ENCODE assay signal across 8 cellular contexts in the genomic region with DNA sequence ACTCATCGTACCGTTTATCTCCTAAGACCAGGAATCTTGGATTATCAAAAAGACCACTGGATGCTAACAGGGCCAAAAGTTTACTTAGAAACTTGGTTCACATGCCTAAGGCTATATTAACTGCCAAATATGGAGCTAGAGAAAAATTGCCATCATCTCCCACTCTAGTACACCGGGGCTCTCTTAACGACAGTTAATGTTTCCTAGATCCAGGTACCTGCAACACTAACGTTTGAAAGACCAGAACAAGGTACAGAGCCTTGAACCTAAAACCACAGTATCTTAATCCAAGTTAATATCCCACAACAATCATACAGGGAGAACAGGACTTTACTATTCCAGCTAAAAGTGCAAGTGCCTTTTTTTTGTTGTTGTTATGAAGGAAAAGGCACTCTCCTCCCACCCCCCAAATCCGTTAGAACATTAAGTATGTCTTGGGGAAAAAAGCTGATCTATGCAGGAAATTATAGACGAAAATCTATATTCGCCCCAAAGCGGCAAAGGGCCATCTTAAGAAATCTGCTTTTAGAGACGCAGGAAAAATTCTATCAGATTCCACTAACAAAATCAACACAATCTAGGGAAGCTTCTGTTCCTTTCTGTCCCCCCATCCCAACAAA. TPM values are rescaled to one million over a fixed set of nuclear protein-coding genes. Genes with fewer than 3 reads are reported as not detected.
A peak's percentile ranks its signal among the peaks of the same experiment; 100 is the strongest.
DNase-seq lines count a peak whose midpoint lies in the region; ATAC-seq, FAIRE-seq and TF ChIP-seq lines count a peak whose summit lies in the region.

No MANE protein-coding gene starts in this region.

- peak overlapping the region; percentile 95 for H3K4me3 ChIP-seq in DOHH2 (ENCODE audit: low read length)
- H3K4me3 ChIP-seq in OCI-LY3 (ENCODE audit: low read length) = peak overlapping the region; percentile 87
- H3K4me3 ChIP-seq in endothelial cell of umbilical vein (replicated peaks in 1 of 3; ENCODE audit: insufficient read depth in 1 of 3, low read depth in 1 of 3, low read length in 3 of 3) = peak overlapping the region; percentile 74 to 94 (median 84)
- peak overlapping the region; percentile 90 for H3K4me3 ChIP-seq in ovary

- peak overlapping the region; percentile 95 for H3K9ac ChIP-seq in OCI-LY3 (ENCODE audit: low read length)
- peak overlapping the region; percentile 83 for H3K9ac ChIP-seq in endothelial cell of umbilical vein (replicated peaks; ENCODE audit: extremely low read depth, insufficient read depth, low read length)

- H3K4me2 ChIP-seq in DOHH2 (ENCODE audit: low read length) = peak overlapping the region; percentile 73
- H3K4me2 ChIP-seq in OCI-LY3 (ENCODE audit: low read length) = peak overlapping the region; percentile 82
- H3K4me2 ChIP-seq in endothelial cell of umbilical vein (ENCODE audit: insufficient read depth, low read length) = peak overlapping the region; percentile 98

- DNase-seq in endothelial cell of umbilical vein (ENCODE audit: low read depth, low spot score) (peak; percentile 19), ovary (no peak), NK-92 (lab: John Stamatoyannopoulos, UW; ENCODE audit: unreplicated experiment) (no peak), NCI-H2196 treated with DMSO at 0.1 percent for 48 hours (lab: John Stamatoyannopoulos, UW; ENCODE audit: unreplicated experiment) (no peak)

- CTCF ChIA-PET in endothelial cell of umbilical vein (lab: Charles Lee) = interaction anchor here (0.9 to 7.1 kb wide), 2 partner anchors 52 to 158 kb away, joined by 3 to 65 read pairs; partner anchors contain the start of genes RCHY1, THAP6 and USO1

- no peak for TF ChIP-seq EP300 in ovary (IDR thresholded peaks at IDR 0.05)

- POLR2A ChIA-PET in endothelial cell of umbilical vein (lab: Charles Lee) = interaction anchor here (1.8 to 2.0 kb wide), 2 partner anchors 53 to 74 kb away, joined by 9 to 10 read pairs; partner anchors contain the start of gene USO1

- no peak for TF ChIP-seq POLR2A in endothelial cell of umbilical vein (IDR thresholded peaks at IDR 0.05; ENCODE audit: low read depth, low read length)
- TF ChIP-seq POLR2A in ovary (IDR thresholded peaks at IDR 0.05) = no peak

- H3K4me1 ChIP-seq in DOHH2 (ENCODE audit: control insufficient read depth, low read length) = peaks cover 47% of the 10 kb centered on the region
- H3K4me1 ChIP-seq in OCI-LY3 (ENCODE audit: low read length) = peaks cover 27% of the 10 kb centered on the region
- H3K4me1 ChIP-seq in endothelial cell of umbilical vein (ENCODE audit: control insufficient read depth, extremely low read depth, insufficient read depth, low read length) = peaks cover 25% of the 10 kb centered on the region
- peaks cover 11% of the 10 kb centered on the region for H3K4me1 ChIP-seq in ovary (ENCODE audit: insufficient read depth)

- H3K27me3 ChIP-seq in DOHH2 (ENCODE audit: control insufficient read depth, low read length) = no peaks in the 10 kb centered on the region
- no peaks in the 10 kb centered on the region for H3K27me3 ChIP-seq in OCI-LY3 (ENCODE audit: low read depth, low read length)
- H3K27me3 ChIP-seq in endothelial cell of umbilical vein (ENCODE audit: control insufficient read depth in 2 of 2, insufficient read depth in 2 of 2, low read length in 2 of 2) = no peaks in the 10 kb centered on the region
- no peaks in the 10 kb centered on the region for H3K27me3 ChIP-seq in ovary

- 5 to 9% (median 6%) methylated on average over 10 of the region's 10 CpGs for WGBS in ovary, 3 donors

- intact Hi-C loops in endothelial cell of umbilical vein (cut with micrococcal nuclease) = loop anchor here (2.0 to 5.0 kb wide), 2 partner anchors 31 to 175 kb away; no protein-coding TSS in a partner anchor
- intact Hi-C loops in ovary (cut with DNase I) = loop anchor here in 2 of 4 donors (2.0 to 10.0 kb wide), 2 partner anchors 53 kb away; partner anchors contain the start of gene USO1 (in 2 of the 2)

- no peaks in the 10 kb centered on the region for H3K9me2 ChIP-seq in DOHH2 (replicated peaks; ENCODE audit: control insufficient read depth, low read length)

- dilution Hi-C loops in endothelial cell of umbilical vein (cut with MboI; ENCODE audit: extremely low pct_ligation_motif_present, low sequenced_read_pairs) = no loop called here

- TF ChIP-seq CTCF in DOHH2 (IDR thresholded peaks at IDR 0.05; ENCODE audit: low read depth, low read length, poor library complexity, severe bottlenecking) (no peak), OCI-LY3 (IDR thresholded peaks at IDR 0.05; ENCODE audit: low read depth, low read length) (no peak), endothelial cell of umbilical vein (IDR thresholded peaks at IDR 0.05; ENCODE audit: extremely low read depth in 1 of 2, insufficient read depth in 1 of 2, low read depth in 1 of 2, low read length in 2 of 2) (no peak), ovary (IDR thresholded peaks at IDR 0.05) (no peak)

- H2AFZ ChIP-seq in OCI-LY3 (ENCODE audit: low read depth, low read length) = no peak overlapping the region
- H2AFZ ChIP-seq in endothelial cell of umbilical vein (ENCODE audit: low read depth, low read length) = peak overlapping the region; percentile 37

- peak overlapping the region; percentile 77 for H3K27ac ChIP-seq in DOHH2 (ENCODE audit: low read depth, low read length)
- H3K27ac ChIP-seq in OCI-LY3 (ENCODE audit: low read length) = peak overlapping the region; percentile 85
- H3K27ac ChIP-seq in endothelial cell of umbilical vein (ENCODE audit: insufficient read depth, low read depth, low read length) = peak overlapping the region; percentile 83
- peak overlapping the region; percentile 77 to 84 for H3K27ac ChIP-seq in ovary

- H4K20me1 ChIP-seq in DOHH2 (ENCODE audit: control insufficient read depth, insufficient read depth, low read depth, low read length) (peaks cover 38% of the 10 kb centered on the region), OCI-LY3 (ENCODE audit: insufficient read depth, low read length) (peaks cover 54% of the 10 kb centered on the region), endothelial cell of umbilical vein (replicated peaks; ENCODE audit: control insufficient read depth, extremely low read depth, insufficient read depth, low read length) (peaks cover 8% of the 10 kb centered on the region)

- H3K36me3 ChIP-seq in DOHH2 (ENCODE audit: control insufficient read depth, low read length) (peaks cover 43% of the 10 kb centered on the region), OCI-LY3 (replicated peaks; ENCODE audit: low read depth, low read length) (no peaks in the 10 kb centered on the region), endothelial cell of umbilical vein (ENCODE audit: control insufficient read depth in 2 of 2, extremely low read depth in 1 of 2, insufficient read depth in 2 of 2, low read length in 2 of 2) (no peaks in the 10 kb centered on the region), ovary (no peaks in the 10 kb centered on the region)

- TSS peak; percentile 23 for BruUV-seq in endothelial cell of umbilical vein (replicated peaks; lab: Mats Ljungman, UMichigan)

- H3K79me2 ChIP-seq in DOHH2 (ENCODE audit: control insufficient read depth, low read length) = peaks cover 62% of the 10 kb centered on the region
- H3K79me2 ChIP-seq in OCI-LY3 (ENCODE audit: low read length) = peaks cover 68% of the 10 kb centered on the region
- H3K79me2 ChIP-seq in endothelial cell of umbilical vein (ENCODE audit: control insufficient read depth, insufficient read depth, low read length) = peaks cover 62% of the 10 kb centered on the region

- no peak for ATAC-seq in HG02884 (IDR thresholded peaks at IDR 0.05; ENCODE audit: unreplicated experiment)
- no peak for ATAC-seq in GM21576 (IDR thresholded peaks at IDR 0.05; ENCODE audit: unreplicated experiment)

- no peak for FAIRE-seq in endothelial cell of umbilical vein (lab: Jason Lieb, UNC)

- peaks cover 1% of the 10 kb centered on the region for H3K9me1 ChIP-seq in endothelial cell of umbilical vein (replicated peaks; ENCODE audit: control insufficient read depth, extremely low read depth, insufficient read depth, low read length)

- 0 out of 2 replicates have a peak, but pooled peaks cover 3% of the 10 kb centered on the region for H3F3A ChIP-seq in DOHH2 (ENCODE audit: control insufficient read depth, insufficient read depth)

- H3K9me3 ChIP-seq in DOHH2 (ENCODE audit: control insufficient read depth, insufficient read depth, low read length) (no peaks in the 10 kb centered on the region), OCI-LY3 (ENCODE audit: insufficient read depth, low read length) (no peaks in the 10 kb centered on the region), endothelial cell of umbilical vein (replicated peaks; ENCODE audit: control insufficient read depth, insufficient read depth, low read length) (no peaks in the 10 kb centered on the region), ovary (no peaks in the 10 kb centered on the region)

RNA-seq across cellular contexts. Expression of gene G3BP2, which starts 1.3 kb away (rescaled TPM):
- total RNA-seq in endothelial cell of umbilical vein (180 and 194 TPM in 2 replicates), ovary (10 to 100 TPM; 56.0 to 96.5 (median 83.1) TPM)
- polyA plus RNA-seq in endothelial cell of umbilical vein (39.3 and 61.1 TPM in 2 replicates), ovary (100 to 1,000 TPM in 1 of 2 donors, 10 to 100 TPM in 1; 31.4 to 122 TPM)
- 69.4 and 70.4 TPM in 2 replicates for polyA plus RNA-seq in endothelial cell of umbilical vein (2011; cell fraction: cytosol; rRNA removed)
- polyA plus RNA-seq in endothelial cell of umbilical vein (2011; cell fraction: nucleus; rRNA removed) = 59.9 and 70.8 TPM in 2 replicates
- 112 and 140 TPM in 2 replicates for polyA plus RNA-seq in endothelial cell of umbilical vein (2012)
- polyA minus RNA-seq in endothelial cell of umbilical vein = 89.8 and 95.8 TPM in 2 replicates
- 40.7 TPM for polyA minus RNA-seq in endothelial cell of umbilical vein (2011; cell fraction: cytosol; rRNA and poly(A)+ RNA removed)
- polyA minus RNA-seq in endothelial cell of umbilical vein (2011; cell fraction: nucleus; rRNA and poly(A)+ RNA removed) = 53.6 and 75.2 TPM in 2 replicates

RNA-seq across cellular contexts. Expression of gene CDKL2, which starts 41.6 kb away (rescaled TPM):
- 0.55 and 0.99 TPM in 2 replicates for total RNA-seq in endothelial cell of umbilical vein
- 0.23 and 0.24 TPM in 2 replicates for polyA plus RNA-seq in endothelial cell of umbilical vein
- polyA plus RNA-seq in endothelial cell of umbilical vein (2011; cell fraction: cytosol; rRNA removed) = 0.11 and 0.12 TPM in 2 replicates
- 0.34 and 0.37 TPM in 2 replicates for polyA plus RNA-seq in endothelial cell of umbilical vein (2011; cell fraction: nucleus; rRNA removed)
- polyA plus RNA-seq in endothelial cell of umbilical vein (2012) = 0.16 and 0.19 TPM in 2 replicates
- 0.81 and 2.7 TPM in 2 replicates for polyA minus RNA-seq in endothelial cell of umbilical vein
- polyA minus RNA-seq in endothelial cell of umbilical vein (2011; cell fraction: cytosol; rRNA and poly(A)+ RNA removed) = not detected
- 0.48 and 0.53 TPM in 2 replicates for polyA minus RNA-seq in endothelial cell of umbilical vein (2011; cell fraction: nucleus; rRNA and poly(A)+ RNA removed)
- 1 to 10 TPM; 1.2 to 3.4 (median 1.9) TPM for total RNA-seq in ovary
- 1 to 10 TPM in 1 of 2 donors, under 1 TPM in 1; 0.45 to 1.2 TPM for polyA plus RNA-seq in ovary

RNA-seq across cellular contexts. Expression of gene USO1, which starts 52.5 kb away (rescaled TPM):
- 60.2 and 66.0 TPM in 2 replicates for total RNA-seq in endothelial cell of umbilical vein
- 24.4 and 29.1 TPM in 2 replicates for polyA plus RNA-seq in endothelial cell of umbilical vein
- polyA plus RNA-seq in endothelial cell of umbilical vein (2011; cell fraction: cytosol; rRNA removed) = 33.9 and 37.3 TPM in 2 replicates
- 42.4 and 56.8 TPM in 2 replicates for polyA plus RNA-seq in endothelial cell of umbilical vein (2011; cell fraction: nucleus; rRNA removed)
- 46.6 and 56.1 TPM in 2 replicates for polyA plus RNA-seq in endothelial cell of umbilical vein (2012)
- 44.6 and 46.5 TPM in 2 replicates for polyA minus RNA-seq in endothelial cell of umbilical vein
- polyA minus RNA-seq in endothelial cell of umbilical vein (2011; cell fraction: cytosol; rRNA and poly(A)+ RNA removed) = 16.1 TPM
- polyA minus RNA-seq in endothelial cell of umbilical vein (2011; cell fraction: nucleus; rRNA and poly(A)+ RNA removed) = 30.4 and 44.7 TPM in 2 replicates
- total RNA-seq in ovary = 10 to 100 TPM; 52.2 to 91.3 (median 74.3) TPM
- polyA plus RNA-seq in ovary = 10 to 100 TPM; 50.7 to 56.2 TPM
